8 cellular contexts compared by ENCODE assay signal in genomic region chr13:46051958-46052313, GRCh38. TPM values are rescaled to one million over a fixed set of nuclear protein-coding genes. Genes with fewer than 3 reads are reported as not detected.
DNase-seq lines count a peak whose midpoint lies in the region; ATAC-seq and TF ChIP-seq lines count a peak whose summit lies in the region.

No MANE protein-coding gene starts in this region.

- H3K4me3 Mint-ChIP-seq in CD8-positive, alpha-beta T cell: peak overlapping the region; percentile 88

- DNase-seq in CD8-positive, alpha-beta T cell: no peak
- no peak for DNase-seq in ascending aorta (ENCODE audit: low spot score in 2 of 2)
- DNase-seq in left colon: no peak
- no peak for DNase-seq in thoracic aorta (ENCODE audit: low spot score)
- no peak for DNase-seq in NCI-H1436 treated with DMSO at 0.1 percent for 48 hours (lab: John Stamatoyannopoulos, UW)
- no peak for DNase-seq in GM10248 (ENCODE audit: extremely low spot score)

- POLR2A ChIA-PET in CD8-positive, alpha-beta T cell (lab: Charles Lee): interaction anchor here (0.6 to 1.5 kb wide), 9 partner anchors 21 to 587 kb away, joined by 3 to 4 read pairs (median 4); partner anchors contain the start of gene COG3
- POLR2A ChIA-PET in GM10248 (lab: Yijun Ruan, JAX): interaction anchor here (0.6 to 0.7 kb wide), 4 partner anchors 46 to 711 kb away, joined by 3 to 6 read pairs (median 4); partner anchors contain the start of gene TPT1

- no peaks in the 10 kb centered on the region for H3K27me3 ChIP-seq in CD8-positive, alpha-beta T cell (ENCODE audit: insufficient read depth, low read length)
- H3K27me3 ChIP-seq in ascending aorta: no peaks in the 10 kb centered on the region
- H3K27me3 ChIP-seq in thoracic aorta (replicated peaks; ENCODE audit: insufficient read depth): no peaks in the 10 kb centered on the region

- TF ChIP-seq CTCF in CD8-positive, alpha-beta T cell (IDR thresholded peaks at IDR 0.05): no peak
- no peak for TF ChIP-seq CTCF in ascending aorta (IDR thresholded peaks at IDR 0.05)
- TF ChIP-seq CTCF in thoracic aorta (IDR thresholded peaks at IDR 0.05): no peak
- no peak for TF ChIP-seq CTCF in GM10248 (IDR thresholded peaks at IDR 0.05; ENCODE audit: control extremely low read depth, extremely low read depth, low read depth, missing control alignments)

- H3K9me3 ChIP-seq in CD8-positive, alpha-beta T cell (ENCODE audit: low read length): no peaks in the 10 kb centered on the region
- H3K9me3 ChIP-seq in ascending aorta (no peaks in the 10 kb centered on the region), thoracic aorta (no peaks in the 10 kb centered on the region)

- peaks cover 50% of the 10 kb centered on the region for H3K4me1 Mint-ChIP-seq in CD8-positive, alpha-beta T cell (ENCODE audit: low read depth)

- H3K4me3 ChIP-seq in CD8-positive, alpha-beta T cell (ENCODE audit: low read depth, low read length): peak overlapping the region; percentile 77
- peak overlapping the region; percentile 72 to 83 for H3K4me3 ChIP-seq in ascending aorta
- peak overlapping the region; percentile 95 for H3K4me3 ChIP-seq in thoracic aorta

- peak overlapping the region; percentile 94 for H3K27ac Mint-ChIP-seq in CD8-positive, alpha-beta T cell

- H3K27ac ChIP-seq in CD8-positive, alpha-beta T cell (ENCODE audit: low read depth, low read length): peak overlapping the region; percentile 89
- H3K27ac ChIP-seq in ascending aorta (peak overlapping the region; percentile 90 to 94), thoracic aorta (peak overlapping the region; percentile 94 to 96)

- H3K4me1 ChIP-seq in CD8-positive, alpha-beta T cell (ENCODE audit: insufficient read depth, low read length): peaks cover 23% of the 10 kb centered on the region
- H3K4me1 ChIP-seq in ascending aorta (peaks cover 2 to 18% of the 10 kb centered on the region in 2 donors), thoracic aorta (ENCODE audit: control insufficient read depth in 1 of 2, low read depth in 2 of 2) (peaks cover 22 to 32% of the 10 kb centered on the region in 2 donors)

- no peaks in the 10 kb centered on the region for H3K36me3 ChIP-seq in CD8-positive, alpha-beta T cell (ENCODE audit: insufficient read depth, low read length)
- H3K36me3 ChIP-seq in ascending aorta (no peaks in the 10 kb centered on the region), thoracic aorta (no peaks in the 10 kb centered on the region)

- peak; percentile 17 for ATAC-seq in CD8-positive, alpha-beta T cell
- ATAC-seq in HG02981 (IDR thresholded peaks at IDR 0.05; ENCODE audit: unreplicated experiment) (peak; percentile 4), left colon (peak; percentile 14), thoracic aorta (ENCODE audit: insufficient number of reproducible peaks, low FRiP score, low read depth) (peak; percentile 58), GM19328 (IDR thresholded peaks at IDR 0.05; ENCODE audit: unreplicated experiment) (no peak)

- peaks cover 14% of the 10 kb centered on the region for H3K36me3 Mint-ChIP-seq in CD8-positive, alpha-beta T cell

- intact Hi-C loops in CD8-positive, alpha-beta T cell (cut with DNase I, micrococcal nuclease): loop anchor here (1.0 to 10.0 kb wide), 15 partner anchors 75 to 1475 kb away; partner anchors contain the start of genes LCP1 (in 2 of the 2), COG3 (in 1 of the 2), ESD (in 1 of the 2) and GPALPP1 (in 1 of the 2)
- intact Hi-C loops in ascending aorta (cut with DNase I) (loop anchor here (5.0 kb wide), 1 partner anchor 740 kb away; no protein-coding TSS in a partner anchor), left colon (cut with DNase I, micrococcal nuclease) (no loop called here)

- peaks cover 6% of the 10 kb centered on the region for H3K27me3 Mint-ChIP-seq in CD8-positive, alpha-beta T cell (ENCODE audit: low read depth)

- CTCF ChIA-PET in CD8-positive, alpha-beta T cell (lab: Charles Lee): interaction anchor here (0.9 to 1.4 kb wide), 6 partner anchors 8 to 244 kb away, joined by 3 to 5 read pairs (median 4); no protein-coding TSS in a partner anchor
- CTCF ChIA-PET in GM10248 (lab: Yijun Ruan, JAX): interaction anchor here (0.8 to 2.0 kb wide), 8 partner anchors 11 to 270 kb away, joined by 3 to 9 read pairs (median 4); no protein-coding TSS in a partner anchor

- H3K9me3 Mint-ChIP-seq in CD8-positive, alpha-beta T cell: no peaks in the 10 kb centered on the region

RNA-seq across cellular contexts. Expression of gene ZC3H13, which starts 0.6 kb away (rescaled TPM):
- 10 to 100 TPM; 50.7 to 54.2 TPM for total RNA-seq in CD8-positive, alpha-beta T cell
- total RNA-seq in ascending aorta (25.8 TPM), left colon (10 to 100 TPM; 26.1 to 27.8 TPM), thoracic aorta (10 to 100 TPM; 21.8 to 39.5 TPM)

RNA-seq across cellular contexts. Expression of gene CPB2, which starts 52.9 kb away (rescaled TPM):
- total RNA-seq in CD8-positive, alpha-beta T cell: not detected
- total RNA-seq in ascending aorta (not detected), left colon (not detected), thoracic aorta (not detected)

Comparison
In these comparisons a context has a peak if more than half of its experiments do, and no peak if none do; other contexts are left out.
1. intact Hi-C loops: an anchor here in CD8-positive, alpha-beta T cell (1.0 to 10.0 kb wide) and ascending aorta (5.0 kb wide); none called in left colon.